ENCODE assay signal across 29 cellular contexts in the genomic region with DNA sequence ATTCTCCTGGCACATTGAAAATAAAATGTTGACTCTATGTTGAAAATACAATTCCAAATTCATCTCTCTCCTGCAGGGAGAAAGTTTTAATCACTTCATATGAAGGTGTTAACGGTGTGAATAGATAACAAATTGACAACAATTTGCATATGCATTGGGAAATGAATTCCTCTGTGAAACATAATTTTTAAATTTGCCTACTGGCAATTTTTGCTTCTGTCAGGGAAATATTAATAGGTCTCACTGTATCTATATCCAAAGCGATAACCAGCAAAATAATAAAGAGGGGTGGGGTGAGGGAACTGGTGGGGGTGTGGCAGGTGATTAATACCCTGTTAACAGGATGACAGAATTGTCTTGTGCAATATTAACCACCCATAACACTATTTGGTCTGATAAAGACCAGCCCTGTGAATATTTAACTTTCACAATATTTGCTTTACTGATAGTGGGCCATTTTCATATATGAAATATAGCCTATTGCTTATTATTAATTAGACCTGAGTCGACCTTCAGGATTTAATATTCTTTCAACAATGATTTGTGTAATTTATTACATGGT.
"Had no signal": no experiment of that assay in that cellular context is flagged by ENCODE, and none has a peak within 500 bp of the region (broad histone marks: within the 10 kb centered on the region; RNA-seq: fewer than 3 reads in every experiment).

No MANE protein-coding gene starts in this region.

- H3K27me3 ChIP-seq: ascending aorta, breast epithelium, Peyer's patch had no signal

- H3K9me3 ChIP-seq: ascending aorta, Peyer's patch had no signal

- H3K27ac ChIP-seq: ascending aorta, breast epithelium had no signal

- H3K27ac Mint-ChIP-seq: activated CD4-positive, alpha-beta T cell treated with anti-CD3 and anti-CD28 coated beads, Interleukin-2, amount 10 ng/mL, durations not matched to agents 24 days and 14 days; activated CD8-positive, alpha-beta T cell treated with anti-CD3 and anti-CD28 coated beads for 36 hours; activated naive CD4-positive, alpha-beta T cell treated with anti-CD3 and anti-CD28 coated beads, Interleukin-2, amount 50 U/mL, for 24 hours; activated T-cell treated with anti-CD3 and anti-CD28 coated beads, Interleukin-2, amount 50 U/mL, for 24 hours; activated T-helper 2 cell treated with anti-CD3 and anti-CD28 coated beads, Interferon-gamma antibody, Interleukin-2, Interleukin-4, amounts not matched to agents 10 μg/mL and 5 μg/mL and 100 μg/mL, durations not matched to agents 14 hours and 24 hours and 36 hours had no signal

- H3K9me3 Mint-ChIP-seq: activated CD4-positive, alpha-beta T cell treated with anti-CD3 and anti-CD28 coated beads, Interleukin-2, amount 10 ng/mL, durations not matched to agents 24 days and 14 days; activated naive CD4-positive, alpha-beta T cell treated with anti-CD3 and anti-CD28 coated beads, Interleukin-2, amount 50 U/mL, for 24 hours; activated naive CD8-positive, alpha-beta T cell treated with anti-CD3 and anti-CD28 coated beads, Interleukin-2, amount 10 ng/mL, durations not matched to agents 7 days and 5 days; activated T-cell treated with anti-CD3 and anti-CD28 coated beads, Interleukin-2, amount 50 U/mL, for 24 hours; activated T-helper 2 cell treated with anti-CD3 and anti-CD28 coated beads, Interferon-gamma antibody, Interleukin-2, Interleukin-4, amounts not matched to agents 10 μg/mL and 5 μg/mL and 100 μg/mL, durations not matched to agents 14 hours and 24 hours and 36 hours had no signal

- H3K4me3 Mint-ChIP-seq: activated CD4-positive, alpha-beta T cell treated with anti-CD3 and anti-CD28 coated beads, Interleukin-2, amount 10 ng/mL, durations not matched to agents 24 days and 14 days; activated CD8-positive, alpha-beta T cell treated with anti-CD3 and anti-CD28 coated beads for 36 hours; activated naive CD4-positive, alpha-beta T cell treated with anti-CD3 and anti-CD28 coated beads, Interleukin-2, amount 50 U/mL, for 24 hours; activated naive CD8-positive, alpha-beta T cell treated with anti-CD3 and anti-CD28 coated beads, Interleukin-2, amount 10 ng/mL, durations not matched to agents 7 days and 5 days; activated T-cell treated with anti-CD3 and anti-CD28 coated beads, Interleukin-2, amount 50 U/mL, for 24 hours had no signal

- ATAC-seq: activated CD8-positive, alpha-beta T cell treated with anti-CD3 and anti-CD28 coated beads for 36 hours; PC-3; Right ventricle myocardium inferior had no signal

- H3K4me1 Mint-ChIP-seq: activated CD4-positive, alpha-beta T cell treated with anti-CD3 and anti-CD28 coated beads, Interleukin-2, amount 10 ng/mL, durations not matched to agents 24 days and 14 days had no signal

- DNase-seq: activated CD4-positive, alpha-beta T cell treated with anti-CD3 and anti-CD28 coated beads, Interleukin-2, amount 10 ng/mL, durations not matched to agents 24 days and 14 days; activated CD4-positive, alpha-beta T cell treated with anti-CD3 and anti-CD28 coated beads, Interleukin-2, amount 50 U/mL, for 4 hours; activated CD8-positive, alpha-beta T cell treated with anti-CD3 and anti-CD28 coated beads for 36 hours; activated gamma-delta T cell; activated naive CD4-positive, alpha-beta T cell treated with Interleukin-2 at 50 U/mL for 16 hours; activated naive CD8-positive, alpha-beta T cell treated with anti-CD3 and anti-CD28 coated beads, Interleukin-2, amount 10 ng/mL, durations not matched to agents 7 days and 5 days; activated T-cell treated with anti-CD3 and anti-CD28 coated beads, Interleukin-2, amount 50 U/mL, for 24 hours; amygdala; caudate nucleus; cerebellar nuclear complex; KBM-7; NCI-H1092 treated with DMSO at 0.1 percent for 48 hours; NCI-H187; NCI-H2029 treated with DMSO at 0.1 percent for 48 hours; NCI-H2107; NCI-H2171; NCI-H2227 treated with DMSO at 0.1 percent for 48 hours; NCI-H446; NCI-H524; PC-3; RPMI8226; SW 1271; T1000 had no signal

- H3K36me3 Mint-ChIP-seq: activated naive CD4-positive, alpha-beta T cell treated with anti-CD3 and anti-CD28 coated beads, Interleukin-2, amount 50 U/mL, for 24 hours; activated naive CD8-positive, alpha-beta T cell treated with anti-CD3 and anti-CD28 coated beads, Interleukin-2, amount 10 ng/mL, durations not matched to agents 7 days and 5 days had no signal

- H3K4me1 ChIP-seq: ascending aorta, breast epithelium had no signal

- H3K4me3 ChIP-seq: ascending aorta, breast epithelium, Peyer's patch had no signal

- H3K36me3 ChIP-seq: ascending aorta, breast epithelium, Peyer's patch had no signal

- H3K27me3 Mint-ChIP-seq: activated CD4-positive, alpha-beta T cell treated with anti-CD3 and anti-CD28 coated beads, Interleukin-2, amount 10 ng/mL, durations not matched to agents 24 days and 14 days; activated naive CD8-positive, alpha-beta T cell treated with anti-CD3 and anti-CD28 coated beads, Interleukin-2, amount 10 ng/mL, durations not matched to agents 7 days and 5 days; activated T-cell treated with anti-CD3 and anti-CD28 coated beads, Interleukin-2, amount 50 U/mL, for 24 hours had no signal
